ENCODE assay signal across 17 cellular contexts in genomic region chr15:82066455-82066854, GRCh38. TPM values are rescaled to one million over a fixed set of nuclear protein-coding genes. Genes with fewer than 3 reads are reported as not detected.
A peak's percentile ranks its signal among the peaks of the same experiment; 100 is the strongest.
DNase-seq lines count a peak whose midpoint lies in the region; ATAC-seq, FAIRE-seq and TF ChIP-seq lines count a peak whose summit lies in the region.
"Had no signal": no experiment of that assay in that cellular context is flagged by ENCODE, and none has a peak within 500 bp of the region (broad histone marks: within the 10 kb centered on the region; RNA-seq: fewer than 3 reads in every experiment).

No MANE protein-coding gene starts in this region.

- H3K27me3 Mint-ChIP-seq in WTC11 (ENCODE audit: low read depth): peaks cover 51% of the 10 kb centered on the region
- peaks cover 30 to 36% of the 10 kb centered on the region in 2 donors for H3K27me3 Mint-ChIP-seq in stimulated activated naive B cell treated with anti-CD40 and anti-IgM and Interleukin-4, amounts not matched to agents 10 μg/mL and 1 μg/mL and 100 μg/mL, for 72 hours

- FAIRE-seq in pancreas (lab: Jason Lieb, UNC): no peak
- FAIRE-seq: GM12878, H54, HepG2 had no signal

- peaks cover 40% of the 10 kb centered on the region for H3K4me1 Mint-ChIP-seq in WTC11
- peaks cover 0 to 2% of the 10 kb centered on the region in 2 donors for H3K4me1 Mint-ChIP-seq in stimulated activated naive B cell treated with anti-CD40 and anti-IgM and Interleukin-4, amounts not matched to agents 10 μg/mL and 1 μg/mL and 100 μg/mL, for 72 hours

- H3K23ac ChIP-seq in mesendoderm (ENCODE audit: low read length): no peak overlapping the region

- H3K4me3 Mint-ChIP-seq in WTC11: no peak overlapping the region
- no peak overlapping the region for H3K4me3 Mint-ChIP-seq in stimulated activated naive B cell treated with anti-CD40 and anti-IgM and Interleukin-4, amounts not matched to agents 10 μg/mL and 1 μg/mL and 100 μg/mL, for 72 hours
- H3K4me3 Mint-ChIP-seq: CD8-positive, alpha-beta T cell had no signal

- DNase-seq in WTC11 (ENCODE audit: low spot score) (no peak), mesendoderm (peak; percentile 41), pancreas (no peak), NCI-H2227 (lab: John Stamatoyannopoulos, UW; ENCODE audit: unreplicated experiment) (no peak)
- no peak for DNase-seq in stimulated activated naive B cell treated with anti-CD40 and anti-IgM and Interleukin-4, amounts not matched to agents 10 μg/mL and 1 μg/mL and 100 μg/mL, for 72 hours
- DNase-seq: Calu3; CD8-positive, alpha-beta T cell; DMS79 treated with DMSO at 0.1 percent for 48 hours; GF-D8; HCEC 1CT had no signal

- no peak overlapping the region for H3K4ac ChIP-seq in mesendoderm (ENCODE audit: low read depth, low read length)

- H3K36me3 Mint-ChIP-seq in WTC11: no peaks in the 10 kb centered on the region
- no peaks in the 10 kb centered on the region for H3K36me3 Mint-ChIP-seq in stimulated activated naive B cell treated with anti-CD40 and anti-IgM and Interleukin-4, amounts not matched to agents 10 μg/mL and 1 μg/mL and 100 μg/mL, for 72 hours
- H3K36me3 Mint-ChIP-seq: CD8-positive, alpha-beta T cell had no signal

- H2AK5ac ChIP-seq in mesendoderm (ENCODE audit: low read length): no peak overlapping the region

- POLR2A ChIA-PET in WTC11 (lab: Charles Lee): no interaction called here

- H2BK5ac ChIP-seq in mesendoderm (ENCODE audit: low read length): no peak overlapping the region

- no peaks in the 10 kb centered on the region for H3K9me3 ChIP-seq in pancreas
- H3K9me3 ChIP-seq: A549, BLaER1 had no signal

- H3K56ac ChIP-seq in mesendoderm (ENCODE audit: low read length): no peak overlapping the region

- intact Hi-C loops in pancreas (cut with DNase I): no loop called here

- no peak for TF ChIP-seq CTCF in WTC11 (IDR thresholded peaks at IDR 0.05)
- no peak for TF ChIP-seq CTCF in pancreas (IDR thresholded peaks at IDR 0.05)

- H3K27ac Mint-ChIP-seq in WTC11: no peak overlapping the region
- peak overlapping the region; percentile 20 for H3K27ac Mint-ChIP-seq in stimulated activated naive B cell treated with anti-CD40 and anti-IgM and Interleukin-4, amounts not matched to agents 10 μg/mL and 1 μg/mL and 100 μg/mL, for 72 hours
- H3K27ac Mint-ChIP-seq: CD8-positive, alpha-beta T cell had no signal

- no peaks in the 10 kb centered on the region for H3K4me1 ChIP-seq in mesendoderm (ENCODE audit: control insufficient read depth, low read depth, low read length)
- no peaks in the 10 kb centered on the region for H3K4me1 ChIP-seq in pancreas
- H3K4me1 ChIP-seq: A549 had no signal

- no peak overlapping the region for H2BK120ac ChIP-seq in mesendoderm (ENCODE audit: low read depth, low read length)

- no peak overlapping the region for H2BK15ac ChIP-seq in mesendoderm (replicated peaks; ENCODE audit: low read depth)

- H3K4me2 ChIP-seq in mesendoderm (ENCODE audit: low read length): no peak overlapping the region
- H3K4me2 ChIP-seq: A549, BLaER1, KMS-11 had no signal

- H3K27ac ChIP-seq in mesendoderm (ENCODE audit: low read depth, low read length) (no peak overlapping the region), pancreas (no peak overlapping the region)
- H3K27ac ChIP-seq: A549, BLaER1, KMS-11 had no signal

- no peak overlapping the region for H4K8ac ChIP-seq in mesendoderm (ENCODE audit: low read depth, low read length)

- CTCF ChIA-PET in WTC11 (lab: Charles Lee): interaction anchor here (1.6 kb wide), 1 partner anchor 42 kb away, joined by 5 read pairs; no protein-coding TSS in a partner anchor

- WGBS in mesendoderm (ENCODE audit: extremely low coverage, insufficient coverage, low lambda C conversion rate): no CpG with 5 or more reads among the region's 4 CpGs
- WGBS in pancreas, 2 donors: 83 to 89% methylated on average over 4 of the region's 4 CpGs

- no peaks in the 10 kb centered on the region for H3K9me3 Mint-ChIP-seq in WTC11
- H3K9me3 Mint-ChIP-seq in stimulated activated naive B cell treated with anti-CD40 and anti-IgM and Interleukin-4, amounts not matched to agents 10 μg/mL and 1 μg/mL and 100 μg/mL, for 72 hours: no peaks in the 10 kb centered on the region
- H3K9me3 Mint-ChIP-seq: CD8-positive, alpha-beta T cell had no signal

- H3K27me3 ChIP-seq in mesendoderm (ENCODE audit: insufficient read depth, low read length, poor library complexity) (peaks cover 4% of the 10 kb centered on the region), pancreas (peaks cover 0 to 15% (median 2%) of the 10 kb centered on the region in 4 donors)
- H3K27me3 ChIP-seq: BLaER1 had no signal

- no peaks in the 10 kb centered on the region for H3K79me2 ChIP-seq in mesendoderm (ENCODE audit: control insufficient read depth, insufficient read depth, low read length)

- H3K9ac ChIP-seq in mesendoderm (ENCODE audit: low read length): no peak overlapping the region
- H3K9ac ChIP-seq: BLaER1, KMS-11 had no signal

- H3K18ac ChIP-seq in mesendoderm (ENCODE audit: low read length): no peak overlapping the region

- H3K36me3 ChIP-seq in mesendoderm (ENCODE audit: control insufficient read depth, insufficient read depth, low read length) (no peaks in the 10 kb centered on the region), pancreas (no peaks in the 10 kb centered on the region)
- H3K36me3 ChIP-seq: BLaER1 had no signal

- peak; percentile 15 for ATAC-seq in WTC11
- no peak for ATAC-seq in stimulated activated naive B cell treated with anti-CD40 and anti-IgM and Interleukin-4, amounts not matched to agents 10 μg/mL and 1 μg/mL and 100 μg/mL, for 72 hours (replicated peaks)
- ATAC-seq in pancreas: no peak
- ATAC-seq in HG03139 (IDR thresholded peaks at IDR 0.05; ENCODE audit: unreplicated experiment): no peak
- ATAC-seq: A549; CD8-positive, alpha-beta T cell; GM12878; HepG2 had no signal

- no peaks in the 10 kb centered on the region for H3K79me1 ChIP-seq in mesendoderm (ENCODE audit: low read length)

- no peak overlapping the region for H3K4me3 ChIP-seq in mesendoderm (ENCODE audit: low read length)
- H3K4me3 ChIP-seq in pancreas: no peak overlapping the region
- H3K4me3 ChIP-seq: A549, BLaER1, GM12878 had no signal

- no peak overlapping the region for H4K5ac ChIP-seq in mesendoderm (ENCODE audit: low read length)

TF ChIP-seq in WTC11, 78 proteins besides CTCF, POLR2A, EP300 and RAD21:
- TF ChIP-seq, protein P1, sequence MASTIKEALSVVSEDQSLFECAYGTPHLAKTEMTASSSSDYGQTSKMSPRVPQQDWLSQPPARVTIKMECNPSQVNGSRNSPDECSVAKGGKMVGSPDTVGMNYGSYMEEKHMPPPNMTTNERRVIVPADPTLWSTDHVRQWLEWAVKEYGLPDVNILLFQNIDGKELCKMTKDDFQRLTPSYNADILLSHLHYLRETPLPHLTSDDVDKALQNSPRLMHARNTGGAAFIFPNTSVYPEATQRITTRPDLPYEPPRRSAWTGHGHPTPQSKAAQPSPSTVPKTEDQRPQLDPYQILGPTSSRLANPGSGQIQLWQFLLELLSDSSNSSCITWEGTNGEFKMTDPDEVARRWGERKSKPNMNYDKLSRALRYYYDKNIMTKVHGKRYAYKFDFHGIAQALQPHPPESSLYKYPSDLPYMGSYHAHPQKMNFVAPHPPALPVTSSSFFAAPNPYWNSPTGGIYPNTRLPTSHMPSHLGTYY (CRISPR knock-in tag; IDR thresholded peaks at IDR 0.05): no peak
- TF ChIP-seq FOXP4 (CRISPR knock-in tag; IDR thresholded peaks at IDR 0.05) (no peak), MYBL2 (CRISPR knock-in tag; IDR thresholded peaks at IDR 0.05) (no peak)
- TF ChIP-seq, protein P2, sequence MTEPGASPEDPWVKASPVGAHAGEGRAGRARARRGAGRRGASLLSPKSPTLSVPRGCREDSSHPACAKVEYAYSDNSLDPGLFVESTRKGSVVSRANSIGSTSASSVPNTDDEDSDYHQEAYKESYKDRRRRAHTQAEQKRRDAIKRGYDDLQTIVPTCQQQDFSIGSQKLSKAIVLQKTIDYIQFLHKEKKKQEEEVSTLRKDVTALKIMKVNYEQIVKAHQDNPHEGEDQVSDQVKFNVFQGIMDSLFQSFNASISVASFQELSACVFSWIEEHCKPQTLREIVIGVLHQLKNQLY (CRISPR knock-in tag; IDR thresholded peaks at IDR 0.05): no peak
- TF ChIP-seq, protein P3, sequence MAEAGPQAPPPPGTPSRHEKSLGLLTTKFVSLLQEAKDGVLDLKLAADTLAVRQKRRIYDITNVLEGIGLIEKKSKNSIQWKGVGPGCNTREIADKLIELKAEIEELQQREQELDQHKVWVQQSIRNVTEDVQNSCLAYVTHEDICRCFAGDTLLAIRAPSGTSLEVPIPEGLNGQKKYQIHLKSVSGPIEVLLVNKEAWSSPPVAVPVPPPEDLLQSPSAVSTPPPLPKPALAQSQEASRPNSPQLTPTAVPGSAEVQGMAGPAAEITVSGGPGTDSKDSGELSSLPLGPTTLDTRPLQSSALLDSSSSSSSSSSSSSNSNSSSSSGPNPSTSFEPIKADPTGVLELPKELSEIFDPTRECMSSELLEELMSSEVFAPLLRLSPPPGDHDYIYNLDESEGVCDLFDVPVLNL (CRISPR knock-in tag; IDR thresholded peaks at IDR 0.05; ENCODE audit: borderline replicate concordance, low read depth): no peak

RNA-seq across cellular contexts. Expression of gene MEX3B, which starts 20.6 kb away (rescaled TPM):
- 8.5 to 8.9 TPM (median 8.8 TPM) in 3 replicates for total RNA-seq in WTC11 (2021)
- polyA plus RNA-seq in mesendoderm (2013, experiment 1 of 2): 3.3 TPM
- polyA plus RNA-seq in mesendoderm (2013, experiment 2 of 2): 4.0 TPM
- 1 to 10 TPM in 1 of 6 donors, under 1 TPM in 5; 0.13 to 2.2 (median 0.35) TPM for total RNA-seq in pancreas
- polyA plus RNA-seq in pancreas: under 1 TPM; 0.47 to 0.68 TPM
